Comparison of ENCODE assay signal across 23 cellular contexts in genomic region chr9:14240491-14240890, GRCh38.
A peak's percentile ranks its signal among the peaks of the same experiment; 100 is the strongest.
DNase-seq lines count a peak whose midpoint lies in the region; ATAC-seq, FAIRE-seq and TF ChIP-seq lines count a peak whose summit lies in the region.
"Had no signal": no experiment of that assay in that cellular context is flagged by ENCODE, and none has a peak within 500 bp of the region (broad histone marks: within the 10 kb centered on the region; RNA-seq: fewer than 3 reads in every experiment).

No MANE protein-coding gene starts in this region.

- no peaks in the 10 kb centered on the region for H4K20me1 ChIP-seq in neural progenitor cell (ENCODE audit: low read depth)

- DNase-seq in H54 (ENCODE audit: insufficient read length, low spot score) (no peak), body of pancreas (no peak), left cardiac atrium (no peak), neural progenitor cell (ENCODE audit: low spot score) (no peak), endodermal cell (no peak), dermis blood vessel endothelial cell (no peak), kidney glomerular epithelial cell (lab: John Stamatoyannopoulos, UW) (no peak)
- DNase-seq: activated CD4-positive, alpha-beta T cell treated with anti-CD3 and anti-CD28 coated beads for 1 hour; activated naive CD4-positive, alpha-beta T cell; activated T-cell treated with anti-CD3 and anti-CD28 coated beads, Interleukin-2, amount 50 U/mL, for 24 hours; GF-D8; KG1; midbrain; NCI-H1436 treated with DMSO at 0.1 percent for 48 hours; stimulated activated CD8-positive, alpha-beta memory T cell treated with anti-CD3 and anti-CD28 coated beads, Interleukin-4, amount 100 ng/mL, for 48 hours; upper lobe of left lung had no signal

- H3K9me3 Mint-ChIP-seq in neural progenitor cell (no peaks in the 10 kb centered on the region), endodermal cell (no peaks in the 10 kb centered on the region)
- no peaks in the 10 kb centered on the region for H3K9me3 Mint-ChIP-seq in activated T-helper 17 cell treated with anti-CD3 and anti-CD28 coated beads, Interleukin-2, amount 50 U/mL, for 72 hours
- H3K9me3 Mint-ChIP-seq: activated T-cell treated with anti-CD3 and anti-CD28 coated beads, Interleukin-2, amount 50 U/mL, for 24 hours; central memory CD8-positive, alpha-beta T cell; natural killer cell treated with Interleukin-12 subunit alpha and Interleukin-12 subunit beta and Interleukin-15 and Interleukin-18, amount 100 ng/mL, for 72 hours had no signal

- H3K4me3 Mint-ChIP-seq in neural progenitor cell, result no peak overlapping the region
- H3K4me3 Mint-ChIP-seq in endodermal cell, result no peak overlapping the region
- no peak overlapping the region for H3K4me3 Mint-ChIP-seq in activated T-helper 17 cell treated with anti-CD3 and anti-CD28 coated beads, Interleukin-2, amount 50 U/mL, for 72 hours
- H3K4me3 Mint-ChIP-seq: activated T-cell treated with anti-CD3 and anti-CD28 coated beads, Interleukin-2, amount 50 U/mL, for 24 hours; CD14-positive monocyte; central memory CD8-positive, alpha-beta T cell; natural killer cell treated with Interleukin-12 subunit alpha and Interleukin-12 subunit beta and Interleukin-15 and Interleukin-18, amount 100 ng/mL, for 72 hours had no signal

- H3K36me3 ChIP-seq in body of pancreas (replicated peaks in 1 of 2; ENCODE audit: insufficient read depth in 1 of 2, low read depth in 2 of 2), result peaks cover 0 to 5% of the 10 kb centered on the region in 2 donors
- no peaks in the 10 kb centered on the region for H3K36me3 ChIP-seq in neural progenitor cell
- H3K36me3 ChIP-seq in endodermal cell (ENCODE audit: control insufficient read depth, insufficient read depth, low read length), result no peaks in the 10 kb centered on the region
- H3K36me3 ChIP-seq: upper lobe of left lung had no signal

- H3K4me3 ChIP-seq in body of pancreas, result no peak overlapping the region
- no peak overlapping the region for H3K4me3 ChIP-seq in neural progenitor cell
- H3K4me3 ChIP-seq in endodermal cell (ENCODE audit: low read length), result no peak overlapping the region
- H3K4me3 ChIP-seq: upper lobe of left lung had no signal

- WGBS in body of pancreas, 2 donors, result 20% methylated on average over 5 of the region's 5 CpGs
- WGBS in endodermal cell (ENCODE audit: insufficient coverage in 1 of 2, insufficient read length in 1 of 2), 2 experiments, result 91 to 96% methylated on average over 5 of the region's 5 CpGs

- FAIRE-seq in H54 (lab: Jason Lieb, UNC), result peak; percentile 72

- no peaks in the 10 kb centered on the region for H3K9me3 ChIP-seq in body of pancreas
- no peaks in the 10 kb centered on the region for H3K9me3 ChIP-seq in neural progenitor cell (ENCODE audit: low read depth)
- no peaks in the 10 kb centered on the region for H3K9me3 ChIP-seq in endodermal cell (ENCODE audit: control insufficient read depth, low read length)
- H3K9me3 ChIP-seq: upper lobe of left lung had no signal

- no peaks in the 10 kb centered on the region for H3K79me2 ChIP-seq in neural progenitor cell (ENCODE audit: low read depth)
- H3K79me2 ChIP-seq: parathyroid adenoma had no signal

- H3K4me1 Mint-ChIP-seq in neural progenitor cell, result peaks cover 26% of the 10 kb centered on the region
- peaks cover 31% of the 10 kb centered on the region for H3K4me1 Mint-ChIP-seq in endodermal cell
- H3K4me1 Mint-ChIP-seq in activated T-helper 17 cell treated with anti-CD3 and anti-CD28 coated beads, Interleukin-2, amount 50 U/mL, for 72 hours, result no peaks in the 10 kb centered on the region
- H3K4me1 Mint-ChIP-seq: CD14-positive monocyte; central memory CD8-positive, alpha-beta T cell had no signal

- no peak for TF ChIP-seq POLR2A in H54 (IDR thresholded peaks at IDR 0.05; ENCODE audit: low read depth, low read length)
- no peak for TF ChIP-seq POLR2A in body of pancreas (IDR thresholded peaks at IDR 0.05)

- H3K27me3 Mint-ChIP-seq in neural progenitor cell (ENCODE audit: insufficient read depth, low read depth), result no peaks in the 10 kb centered on the region
- H3K27me3 Mint-ChIP-seq in endodermal cell (ENCODE audit: insufficient read depth), result no peaks in the 10 kb centered on the region
- H3K27me3 Mint-ChIP-seq in activated T-helper 17 cell treated with anti-CD3 and anti-CD28 coated beads, Interleukin-2, amount 50 U/mL, for 72 hours, result peaks cover 8% of the 10 kb centered on the region

- no peaks in the 10 kb centered on the region for H3F3A ChIP-seq in neural progenitor cell (ENCODE audit: low read depth)

- intact Hi-C loops in body of pancreas (cut with DNase I), result no loop called here
- intact Hi-C loops in left cardiac atrium (cut with DNase I), result no loop called here

- H3K4me2 ChIP-seq in neural progenitor cell, result no peak overlapping the region

- peak overlapping the region; percentile 38 for H2AFZ ChIP-seq in neural progenitor cell (replicated peaks)
- H2AFZ ChIP-seq: parathyroid adenoma had no signal

- H3K27me3 ChIP-seq in body of pancreas (no peaks in the 10 kb centered on the region), neural progenitor cell (no peaks in the 10 kb centered on the region), endodermal cell (ENCODE audit: control insufficient read depth, insufficient read depth, low read length, poor library complexity, severe bottlenecking) (no peaks in the 10 kb centered on the region)
- H3K27me3 ChIP-seq: upper lobe of left lung had no signal

- H3K36me3 Mint-ChIP-seq in neural progenitor cell, result no peaks in the 10 kb centered on the region
- no peaks in the 10 kb centered on the region for H3K36me3 Mint-ChIP-seq in endodermal cell (ENCODE audit: low read depth)
- no peaks in the 10 kb centered on the region for H3K36me3 Mint-ChIP-seq in activated T-helper 17 cell treated with anti-CD3 and anti-CD28 coated beads, Interleukin-2, amount 50 U/mL, for 72 hours (ENCODE audit: low read depth)
- H3K36me3 Mint-ChIP-seq: CD14-positive monocyte; natural killer cell treated with Interleukin-12 subunit alpha and Interleukin-12 subunit beta and Interleukin-15 and Interleukin-18, amount 100 ng/mL, for 72 hours had no signal

- H3K27ac Mint-ChIP-seq in neural progenitor cell (no peak overlapping the region), endodermal cell (no peak overlapping the region)
- H3K27ac Mint-ChIP-seq in activated T-helper 17 cell treated with anti-CD3 and anti-CD28 coated beads, Interleukin-2, amount 50 U/mL, for 72 hours, result no peak overlapping the region
- H3K27ac Mint-ChIP-seq: activated T-cell treated with anti-CD3 and anti-CD28 coated beads, Interleukin-2, amount 50 U/mL, for 24 hours; CD14-positive monocyte; natural killer cell treated with Interleukin-12 subunit alpha and Interleukin-12 subunit beta and Interleukin-15 and Interleukin-18, amount 100 ng/mL, for 72 hours had no signal

- H3K9ac ChIP-seq in neural progenitor cell (no peak overlapping the region), endodermal cell (ENCODE audit: extremely low read depth, low read length, poor library complexity, severe bottlenecking) (no peak overlapping the region)
- H3K9ac ChIP-seq: parathyroid adenoma had no signal

- TF ChIP-seq CTCF in body of pancreas (IDR thresholded peaks at IDR 0.05) (no peak), neural progenitor cell (IDR thresholded peaks at IDR 0.05) (no peak), endodermal cell (conservative IDR thresholded peaks at IDR 0.05) (no peak)

- ATAC-seq in body of pancreas, result peak; percentile 17
- ATAC-seq in left cardiac atrium, result peak; percentile 58 to 63
- no peak for ATAC-seq in activated T-helper 17 cell treated with anti-CD3 and anti-CD28 coated beads, Interleukin-2, amount 50 U/mL, for 72 hours (replicated peaks)
- ATAC-seq: HCT116; natural killer cell treated with Interleukin-12 subunit alpha and Interleukin-12 subunit beta and Interleukin-15 and Interleukin-18, amount 100 ng/mL, for 72 hours; sciatic nerve had no signal

- H3K4me1 ChIP-seq in body of pancreas (peaks cover 53% of the 10 kb centered on the region), neural progenitor cell (no peaks in the 10 kb centered on the region), endodermal cell (ENCODE audit: control insufficient read depth, insufficient read depth, low read length) (peaks cover 2% of the 10 kb centered on the region)
- H3K4me1 ChIP-seq: parathyroid adenoma had no signal

- H3K27ac ChIP-seq in body of pancreas (peak overlapping the region in 1 of 4 donors; percentile 45), neural progenitor cell (no peak overlapping the region), endodermal cell (ENCODE audit: low read depth, low read length) (no peak overlapping the region)
- H3K27ac ChIP-seq: parathyroid adenoma had no signal
